ENCODE assay signal across 30 cellular contexts in genomic region chr11:127632971-127633680, GRCh38.
DNase-seq lines count a peak whose midpoint lies in the region; ATAC-seq lines count a peak whose summit lies in the region.
"Had no signal": no experiment of that assay in that cellular context is flagged by ENCODE, and none has a peak within 500 bp of the region (broad histone marks: within the 10 kb centered on the region; RNA-seq: fewer than 3 reads in every experiment).

No MANE protein-coding gene starts in this region.

- no peaks in the 10 kb centered on the region for H3K9me3 ChIP-seq in NT2/D1 (ENCODE audit: insufficient read depth, low read length)
- H3K9me3 ChIP-seq: BLaER1 treated with 17β-estradiol and CSF1 and Interleukin-3, amounts not matched to agents 10 nM and 100 nM; heart left ventricle; left lung; neutrophil; prostate gland; SK-N-SH; upper lobe of left lung had no signal

- DNase-seq in GM03348 (ENCODE audit: low spot score) (peak; percentile 26), NT2/D1 (ENCODE audit: low read depth, low spot score) (peak; percentile 38), iPS-NIHi11 (ENCODE audit: low spot score) (peak; percentile 33), hepatic stellate cell (ENCODE audit: low spot score) (no peak), CD1c-positive myeloid dendritic cell (ENCODE audit: extremely low spot score) (no peak)
- no peak for DNase-seq in activated naive CD4-positive, alpha-beta T cell treated with anti-CD3 and anti-CD28 coated beads, Interleukin-2, amount 50 U/mL, for 16 hours
- DNase-seq: activated CD4-positive, alpha-beta memory T cell treated with anti-CD3 and anti-CD28 coated beads, Interleukin-2, amount 10 ng/mL, durations not matched to agents 7 days and 5 days; activated CD4-positive, alpha-beta T cell treated with anti-CD3 and anti-CD28 coated beads for 1 hour; activated CD8-positive, alpha-beta memory T cell treated with anti-CD3 and anti-CD28 coated beads, Interleukin-2, amount 50 U/mL, for 48 hours; Calu3; DND-41; effector CD4-positive, alpha-beta T cell; heart left ventricle; left lung; mesenchymal stem cell; NCI-H1092 treated with DMSO at 0.1 percent for 48 hours; NCI-H2029 treated with DMSO at 0.1 percent for 48 hours; SK-N-SH; stimulated activated CD4-positive, alpha-beta T cell treated with anti-CD3 and anti-CD28 coated beads, Interleukin-4, amount 100 ng/mL, for 24 hours; T-helper 17 cell; upper lobe of left lung had no signal

- H3K9ac ChIP-seq in NT2/D1 (ENCODE audit: insufficient read length, low read depth) = no peak overlapping the region
- H3K9ac ChIP-seq: BLaER1 treated with 17β-estradiol and CSF1 and Interleukin-3, amounts not matched to agents 10 nM and 100 nM; SK-N-SH had no signal

- no peaks in the 10 kb centered on the region for H3K27me3 ChIP-seq in NT2/D1 (ENCODE audit: insufficient read depth, insufficient read length)
- H3K27me3 ChIP-seq: BLaER1 treated with 17β-estradiol and CSF1 and Interleukin-3, amounts not matched to agents 10 nM and 100 nM; heart left ventricle; left lung; neutrophil; upper lobe of left lung had no signal

- H3K4me1 ChIP-seq in NT2/D1 (ENCODE audit: insufficient read depth, insufficient read length) = no peaks in the 10 kb centered on the region
- H3K4me1 ChIP-seq: heart left ventricle, left lung, prostate gland, upper lobe of left lung had no signal

- ATAC-seq in HG03280 (IDR thresholded peaks at IDR 0.05; ENCODE audit: unreplicated experiment) (peak; percentile 7), HG02759 (IDR thresholded peaks at IDR 0.05; ENCODE audit: unreplicated experiment) (no peak)
- ATAC-seq: activated naive CD4-positive, alpha-beta T cell treated with anti-CD3 and anti-CD28 coated beads, Interleukin-2, amount 50 U/mL, for 72 hours; heart left ventricle; left lung; sciatic nerve; stimulated activated effector memory CD8-positive, alpha-beta T cell treated with anti-CD3 and anti-CD28 coated beads, Interleukin-12 subunit alpha, Interleukin-12 subunit beta, amount 100 ng/mL, for 72 hours; T-helper 17 cell had no signal

- no peak overlapping the region for H3K4me3 ChIP-seq in NT2/D1 (ENCODE audit: insufficient read length, low read depth)
- H3K4me3 ChIP-seq: BLaER1 treated with 17β-estradiol and CSF1 and Interleukin-3, amounts not matched to agents 10 nM and 100 nM; GM12878; heart left ventricle; left lung; prostate gland; upper lobe of left lung had no signal

- H3K36me3 ChIP-seq in NT2/D1 (ENCODE audit: insufficient read depth, insufficient read length, low read length) = no peaks in the 10 kb centered on the region
- H3K36me3 ChIP-seq: BLaER1 treated with 17β-estradiol and CSF1 and Interleukin-3, amounts not matched to agents 10 nM and 100 nM; heart left ventricle; left lung; neutrophil; prostate gland; upper lobe of left lung had no signal

Comparison
In these comparisons a context has a peak if more than half of its experiments do, and no peak if none do; other contexts are left out.
1. DNase-seq: peak in GM03348 (single experiment), NT2/D1 (single experiment) and iPS-NIHi11 (single experiment); none in activated naive CD4-positive, alpha-beta T cell treated with anti-CD3 and anti-CD28 coated beads, Interleukin-2, amount 50 U/mL, for 16 hours (single experiment), hepatic stellate cell (single experiment) and CD1c-positive myeloid dendritic cell (single experiment).